In genomic region chr10:70158113-70158512, GRCh38 we compare ENCODE assay signal across 1 cellular context.
A peak's percentile ranks its signal among the peaks of the same experiment; 100 is the strongest.
TF ChIP-seq lines count a peak whose summit lies in the region.

No MANE protein-coding gene starts in this region.

TF ChIP-seq in K562, 482 proteins besides CTCF, POLR2A, EP300 and RAD21:
- TF ChIP-seq KDM1A (IDR thresholded peaks at IDR 0.05) (0 out of 4 replicates have a peak, but pooled peaks of 1 of the 2 experiments have one; percentile 10), GATAD2A (IDR thresholded peaks at IDR 0.05) (no peak), HMBOX1 (IDR thresholded peaks at IDR 0.05) (0 out of 2 replicates have a peak, but pooled peaks have one; percentile 43)
